ENCODE assay signal across 8 cellular contexts in the genomic region with DNA sequence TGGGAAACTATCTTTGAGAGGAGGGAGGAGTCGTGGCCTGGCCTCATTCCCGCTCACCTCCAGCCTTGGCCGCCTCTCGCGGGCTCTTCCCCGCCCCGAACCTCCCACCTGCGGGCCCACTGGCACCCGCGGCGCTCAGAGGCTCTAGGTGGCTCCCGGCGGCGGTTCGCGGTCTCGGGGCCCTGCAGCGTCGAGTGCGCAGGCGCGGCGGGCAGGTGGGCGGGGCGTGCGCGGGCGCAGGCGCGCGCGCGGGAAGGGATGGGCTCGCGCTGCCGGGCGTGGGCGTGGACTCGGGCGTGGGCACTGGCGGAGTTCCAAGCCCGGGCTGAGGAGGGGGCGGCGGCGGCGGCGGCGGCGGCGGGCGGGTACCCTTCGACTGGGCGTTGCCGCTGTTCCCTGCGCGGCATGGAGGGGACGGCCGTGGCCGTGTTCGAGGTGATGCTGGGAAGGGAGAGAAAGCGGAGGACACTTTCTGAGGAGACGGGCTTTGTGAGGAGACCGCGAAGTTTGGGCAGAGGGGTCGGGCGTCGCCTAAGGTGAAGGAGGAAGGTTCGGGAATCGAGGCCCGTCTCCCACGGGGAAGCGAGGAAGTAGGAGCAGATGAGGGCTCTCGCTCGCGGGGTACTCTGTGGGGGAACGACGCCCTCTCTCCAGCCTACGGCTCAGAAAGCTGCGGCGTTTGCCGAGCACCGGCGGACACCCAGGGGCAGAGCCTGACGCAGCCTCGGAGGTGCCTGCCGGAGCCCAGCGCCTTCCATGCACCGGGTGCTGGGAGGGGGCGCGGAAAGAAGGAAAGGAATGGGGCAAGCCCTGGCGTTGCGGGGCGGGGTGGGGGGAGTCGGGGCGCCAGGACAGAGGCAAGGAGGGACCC. TPM values are rescaled to one million over a fixed set of nuclear protein-coding genes. Genes with fewer than 3 reads are reported as not detected.
DNase-seq lines count a peak whose midpoint lies in the region; ATAC-seq and TF ChIP-seq lines count a peak whose summit lies in the region.

No MANE protein-coding gene starts in this region.

- no peak for TF ChIP-seq EP300 in upper lobe of left lung (IDR thresholded peaks at IDR 0.05)

- DNase-seq in NCI-H128 (lab: John Stamatoyannopoulos, UW; ENCODE audit: unreplicated experiment) (peak; percentile 90), SW480 (ENCODE audit: low spot score) (peak; percentile 85), adipocyte (ENCODE audit: low read depth) (peak; percentile 94), heart left ventricle (peak; percentile 81 to 94 (median 87)), posterior cingulate gyrus (peak; percentile 71 to 97 (median 79)), upper lobe of left lung (peak; percentile 89 to 98)

- no peaks in the 10 kb centered on the region for H3K27me3 ChIP-seq in adipocyte (replicated peaks; ENCODE audit: control insufficient read depth, insufficient read depth, low read length)
- no peaks in the 10 kb centered on the region for H3K27me3 ChIP-seq in heart left ventricle
- no peaks in the 10 kb centered on the region for H3K27me3 ChIP-seq in upper lobe of left lung

- intact Hi-C loops in heart left ventricle (cut with DNase I) (no loop called here), posterior cingulate gyrus (cut with DNase I) (loop anchor here (5.0 kb wide), 1 partner anchor 98 kb away; a partner anchor contains a TSS)

- WGBS in heart left ventricle, 4 donors: 0 to 1% (median 1%) methylated on average over 27 to 95 of the region's 95 CpGs
- 1% methylated on average over 33 to 72 of the region's 95 CpGs for WGBS in upper lobe of left lung, 2 donors

- peak overlapping the region; percentile 92 for H3K9ac ChIP-seq in adipocyte (ENCODE audit: low read length)

- peak overlapping the region in 11 of 12 donors; percentile 60 to 90 (median 83) for H3K27ac ChIP-seq in heart left ventricle
- peak overlapping the region; percentile 75 to 92 (median 88) for H3K27ac ChIP-seq in upper lobe of left lung

- TF ChIP-seq CTCF in heart left ventricle (IDR thresholded peaks at IDR 0.05): peak in 1 of 12 donors; percentile 11
- TF ChIP-seq CTCF in upper lobe of left lung (IDR thresholded peaks at IDR 0.05): peak in 2 of 6 experiments; percentile 8 to 40

- H3K4me1 ChIP-seq in adipocyte (ENCODE audit: control insufficient read depth, insufficient read depth, low read length) (peaks cover 3% of the 10 kb centered on the region), heart left ventricle (peaks cover 0 to 21% (median 7%) of the 10 kb centered on the region in 12 donors), upper lobe of left lung (peaks cover 8 to 21% (median 15%) of the 10 kb centered on the region in 4 donors)

- H3K4me3 ChIP-seq in adipocyte (ENCODE audit: low read length): peak overlapping the region; percentile 93
- peak overlapping the region; percentile 71 to 99 (median 95) for H3K4me3 ChIP-seq in heart left ventricle
- peak overlapping the region; percentile 68 to 96 (median 82) for H3K4me3 ChIP-seq in upper lobe of left lung

- H3K9me3 ChIP-seq in adipocyte (ENCODE audit: control insufficient read depth, low read length) (no peaks in the 10 kb centered on the region), heart left ventricle (peaks cover 0 to 8% (median 0%) of the 10 kb centered on the region in 12 donors), upper lobe of left lung (no peaks in the 10 kb centered on the region)

- ATAC-seq in HG02623 (IDR thresholded peaks at IDR 0.05; ENCODE audit: unreplicated experiment) (peak; percentile 72), heart left ventricle (peak; percentile 61 to 97 (median 94)), upper lobe of left lung (ENCODE audit: low FRiP score in 2 of 2) (peak; percentile 86 to 96)

- TF ChIP-seq POLR2A in GM10847 (IDR thresholded peaks at IDR 0.05; ENCODE audit: extremely low read depth, insufficient read length) (peak; percentile 89), heart left ventricle (IDR thresholded peaks at IDR 0.05) (peak in 1 of 2 donors; percentile 81), upper lobe of left lung (IDR thresholded peaks at IDR 0.05) (peak in 1 of 4 donors; percentile 73)

- H3K36me3 ChIP-seq in adipocyte (ENCODE audit: control insufficient read depth, insufficient read depth, low read length, severe bottlenecking) (no peaks in the 10 kb centered on the region), heart left ventricle (no peaks in the 10 kb centered on the region), upper lobe of left lung (no peaks in the 10 kb centered on the region)

RNA-seq across cellular contexts. Expression of a gene that starts 15.7 kb away (rescaled TPM):
- total RNA-seq in heart left ventricle (1 to 10 TPM in 3 of 9 donors, under 1 TPM in 6; 0.50 to 3.1 (median 0.91) TPM), upper lobe of left lung (10 to 100 TPM in 5 of 6 donors, 1 to 10 TPM in 1; 9.3 to 45.1 (median 21.1) TPM)
- under 1 TPM; 0.30 to 0.62 TPM for polyA plus RNA-seq in heart left ventricle

Comparison
In these comparisons a context has a peak if more than half of its experiments do, and no peak if none do; other contexts are left out.
1. Peak in every context shown above with its lines: DNase-seq, ATAC-seq, H3K4me3 ChIP-seq and H3K27ac ChIP-seq.